ENCODE assay signal across 1 cellular context in the genomic region with DNA sequence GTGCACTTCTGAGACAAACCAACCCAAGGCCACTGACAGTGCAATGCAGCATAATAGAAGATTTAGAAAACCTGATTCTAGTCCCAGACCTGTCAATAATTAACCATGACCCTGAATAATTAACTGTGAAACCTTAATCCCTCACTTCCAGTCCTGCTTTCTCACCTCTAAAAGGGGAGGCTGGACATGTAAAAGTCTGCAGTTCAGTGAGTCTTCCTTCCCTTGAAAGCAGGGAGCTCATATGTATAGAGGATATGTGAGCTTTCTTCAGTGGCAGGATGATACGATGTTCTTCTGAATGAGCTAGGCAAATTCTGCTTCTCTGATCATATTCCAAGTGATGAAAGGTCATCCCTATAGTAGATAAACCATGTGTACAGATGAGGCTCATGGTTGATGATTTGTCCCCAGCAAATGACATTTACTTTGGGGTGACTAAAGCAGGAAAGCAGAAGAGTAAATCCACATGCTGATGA.
TF ChIP-seq lines count a peak whose summit lies in the region.

No MANE protein-coding gene starts in this region.

TF ChIP-seq in GM12878, 131 proteins besides CTCF, POLR2A, EP300 and RAD21:
- no peak for TF ChIP-seq FOXM1 (IDR thresholded peaks at IDR 0.05; ENCODE audit: low read depth, low read length)
- TF ChIP-seq NBN (IDR thresholded peaks at IDR 0.05) = no peak
- TF ChIP-seq MXI1 (IDR thresholded peaks at IDR 0.05; ENCODE audit: low read depth, low read length) = no peak
- TF ChIP-seq STAT1 (conservative IDR thresholded peaks at IDR 0.05) = no peak
- TF ChIP-seq SIX5 (IDR thresholded peaks at IDR 0.05; ENCODE audit: low read depth, low read length, severe bottlenecking) = no peak
- no peak for TF ChIP-seq MEF2A (IDR thresholded peaks at IDR 0.05; ENCODE audit: insufficient read depth, low read depth, low read length)
- TF ChIP-seq FOXK2 (IDR thresholded peaks at IDR 0.05) = no peak
